In the genomic region with DNA sequence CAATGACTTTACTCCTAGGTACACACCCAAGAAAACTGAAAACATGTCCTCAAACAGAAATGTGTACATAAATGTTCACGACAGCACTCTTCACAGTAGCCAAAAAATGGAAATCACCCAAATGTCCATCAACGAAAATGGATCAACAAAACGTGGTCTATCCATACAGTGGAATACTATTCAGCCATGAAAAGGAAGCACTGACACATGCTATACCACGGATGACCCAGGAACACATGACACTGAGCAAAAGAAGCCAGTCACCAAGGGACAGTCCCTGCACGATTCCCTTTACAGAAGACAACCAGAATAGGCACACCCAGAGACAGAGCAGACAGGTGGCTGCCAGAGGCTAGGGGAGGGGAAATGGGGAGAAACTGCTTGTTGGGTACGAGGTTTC, we compare ENCODE assay signal across 14 cellular contexts. TPM values are rescaled to one million over a fixed set of nuclear protein-coding genes. Genes with fewer than 3 reads are reported as not detected.
DNase-seq lines count a peak whose midpoint lies in the region; ATAC-seq, FAIRE-seq and TF ChIP-seq lines count a peak whose summit lies in the region.
"Had no signal": no experiment of that assay in that cellular context is flagged by ENCODE, and none has a peak within 500 bp of the region (broad histone marks: within the 10 kb centered on the region; RNA-seq: fewer than 3 reads in every experiment).

No MANE protein-coding gene starts in this region.

- DNase-seq in GM12891 (ENCODE audit: insufficient read length, low spot score), result no peak
- DNase-seq in K562 (ENCODE audit: extremely low read depth in 1 of 4, low spot score in 3 of 4), result no peak
- no peak for DNase-seq in mesendoderm
- DNase-seq in NCI-H2081 treated with DMSO at 0.1 percent for 48 hours (lab: John Stamatoyannopoulos, UW), result no peak
- no peak for DNase-seq in A172 (ENCODE audit: low spot score)
- DNase-seq: AML-193; Caco-2; CD8-positive, alpha-beta memory T cell; DMS53; GF-D8 had no signal

- no peak overlapping the region for H3K18ac ChIP-seq in mesendoderm (ENCODE audit: low read length)

- no peak overlapping the region for H2AFZ ChIP-seq in K562 (ENCODE audit: low read depth, low read length)

- intact Hi-C loops in K562 (cut with micrococcal nuclease), result no loop called here

- H2BK5ac ChIP-seq in mesendoderm (ENCODE audit: low read length), result no peak overlapping the region

- peaks cover 0 to 2% of the 10 kb centered on the region in 2 experiments; a peak in 1 of 5 replicates for H3K4me1 ChIP-seq in K562 (replicated peaks in 1 of 2; ENCODE audit: control insufficient read depth in 2 of 2, insufficient read depth in 2 of 2, low read length in 2 of 2)
- H3K4me1 ChIP-seq in mesendoderm (ENCODE audit: control insufficient read depth, low read depth, low read length), result no peaks in the 10 kb centered on the region
- H3K4me1 ChIP-seq: Caco-2 had no signal

- H3K9ac ChIP-seq in K562 (ENCODE audit: insufficient read depth in 1 of 2, low read depth in 2 of 2, low read length in 2 of 2), result no peak overlapping the region
- H3K9ac ChIP-seq in mesendoderm (ENCODE audit: low read length), result no peak overlapping the region
- H3K9ac ChIP-seq: BLaER1 had no signal

- peaks cover 2% of the 10 kb centered on the region for H3K79me1 ChIP-seq in mesendoderm (ENCODE audit: low read length)

- FAIRE-seq in GM12891 (lab: Jason Lieb, UNC), result peak; percentile 55
- FAIRE-seq in K562 (lab: Jason Lieb, UNC), result no peak
- FAIRE-seq: H54 had no signal

- CTCF ChIA-PET in K562 (lab: Yijun Ruan, JAX; ENCODE audit: low intra/inter-chr PET ratio), result no interaction called here

- no peak overlapping the region for H3K56ac ChIP-seq in mesendoderm (ENCODE audit: low read length)

- in situ Hi-C loops in K562 (cut with MboI), result no loop called here

- H4K5ac ChIP-seq in mesendoderm (ENCODE audit: low read length), result no peak overlapping the region

- H3K4me2 ChIP-seq in K562 (ENCODE audit: insufficient read depth, low read length) (no peak overlapping the region), mesendoderm (ENCODE audit: low read length) (no peak overlapping the region)
- H3K4me2 ChIP-seq: BLaER1 had no signal

- H3K27ac ChIP-seq in K562 (ENCODE audit: extremely low read depth, low read depth, low read length) (no peak overlapping the region), mesendoderm (ENCODE audit: low read depth, low read length) (no peak overlapping the region)
- H3K27ac ChIP-seq: BLaER1 had no signal

- H3K79me2 ChIP-seq in K562 (ENCODE audit: control insufficient read depth, insufficient read depth, low read length), result no peaks in the 10 kb centered on the region; the same call in 2 of the 3 replicates
- no peaks in the 10 kb centered on the region for H3K79me2 ChIP-seq in mesendoderm (ENCODE audit: control insufficient read depth, insufficient read depth, low read length)

- no peak overlapping the region for H2BK15ac ChIP-seq in mesendoderm (replicated peaks; ENCODE audit: low read depth)

- WGBS in K562 (ENCODE audit: insufficient coverage, low coverage, missing lambda C conversion rate), result 89% methylated on average over 6 of the region's 6 CpGs
- WGBS in mesendoderm (ENCODE audit: extremely low coverage, insufficient coverage, low lambda C conversion rate), result no CpG with 5 or more reads among the region's 6 CpGs

- no peak overlapping the region for H4K8ac ChIP-seq in mesendoderm (ENCODE audit: low read depth, low read length)

- no peaks in the 10 kb centered on the region for H4K20me1 ChIP-seq in K562 (replicated peaks; ENCODE audit: control insufficient read depth, insufficient read depth, low read length)

- POLR2A ChIA-PET in K562 (lab: Yijun Ruan, JAX), result interaction anchor here (1.6 to 2.2 kb wide), 2 partner anchors 11 to 13 kb away, joined by 4 to 9 read pairs; no protein-coding TSS in a partner anchor

- H3K9me3 ChIP-seq in K562 (replicated peaks; ENCODE audit: control insufficient read depth, insufficient read depth, low read depth, low read length), result peaks cover 11% of the 10 kb centered on the region

- no peak overlapping the region for H3K4ac ChIP-seq in mesendoderm (ENCODE audit: low read depth, low read length)

- BruUV-seq in K562 (replicated peaks; lab: Mats Ljungman, UMichigan), result no TSS peak

- TF ChIP-seq EP300 in K562 (IDR thresholded peaks at IDR 0.05; ENCODE audit: low read length), result no peak

- TF ChIP-seq POLR2A in GM12891 (IDR thresholded peaks at IDR 0.05; ENCODE audit: low read depth, low read length) (no peak), K562 (conservative IDR thresholded peaks at IDR 0.05) (no peak)

- H3K27me3 ChIP-seq in K562 (ENCODE audit: control insufficient read depth in 2 of 2, insufficient read depth in 2 of 2, low read length in 2 of 2), result no peaks in the 10 kb centered on the region
- no peaks in the 10 kb centered on the region for H3K27me3 ChIP-seq in mesendoderm (ENCODE audit: insufficient read depth, low read length, poor library complexity)
- H3K27me3 ChIP-seq: BLaER1 had no signal

- H2BK120ac ChIP-seq in mesendoderm (ENCODE audit: low read depth, low read length), result no peak overlapping the region

- ATAC-seq in K562, result no peak
- ATAC-seq: HCT116 had no signal

- H3K23ac ChIP-seq in mesendoderm (ENCODE audit: low read length), result no peak overlapping the region

- H3K36me3 ChIP-seq in K562 (ENCODE audit: control insufficient read depth, insufficient read depth, low read length) (peaks cover 81% of the 10 kb centered on the region), mesendoderm (ENCODE audit: control insufficient read depth, insufficient read depth, low read length) (peaks cover 12% of the 10 kb centered on the region)

- H2AK5ac ChIP-seq in mesendoderm (ENCODE audit: low read length), result no peak overlapping the region

- H3K4me3 ChIP-seq in K562, result no peak overlapping the region
- H3K4me3 ChIP-seq in mesendoderm (ENCODE audit: low read length), result peak overlapping the region; percentile 15
- H3K4me3 ChIP-seq: BLaER1 had no signal

- TF ChIP-seq CTCF in K562 (IDR thresholded peaks at IDR 0.05 in 2 of 3, conservative IDR thresholded peaks at IDR 0.05 in 1 of 3; ENCODE audit: insufficient read depth in 2 of 3, low read depth in 1 of 3, low read length in 3 of 3), result no peak

- no peaks in the 10 kb centered on the region for H3K9me1 ChIP-seq in K562 (ENCODE audit: control insufficient read depth, insufficient read depth, low read length)

- no peak for TF ChIP-seq RAD21 in K562 (CRISPR knock-in tag; conservative IDR thresholded peaks at IDR 0.05 in 1 of 2, IDR thresholded peaks at IDR 0.05 in 1 of 2)

RNA-seq across cellular contexts. Expression of gene ZNF500, which starts 11.3 kb away (rescaled TPM):
- polyA plus RNA-seq in GM12891 (2012; ENCODE audit: low read depth, missing spikeins), result 2.9 TPM
- total RNA-seq in K562 (2011; cell fraction: chromatin; rRNA removed; ENCODE audit: low replicate concordance), result 16.3 and 42.5 TPM in 2 replicates
- 25.9 and 29.5 TPM in 2 replicates for total RNA-seq in K562 (2011; cell fraction: nucleolus; rRNA removed)
- total RNA-seq in K562 (2011; cell fraction: nucleoplasm; rRNA removed), result 22.4 and 27.7 TPM in 2 replicates
- total RNA-seq in K562 (2014; rRNA removed) (8.5 and 8.9 TPM in 2 replicates), K562 (2014; rRNA removed; fragmentation: Illumina TruSeq; extraction: Trizol) (3.5 and 3.8 TPM in 2 replicates), K562 (2015; rRNA removed; fragmentation: Illumina TruSeq; extraction: Trizol) (5.3 and 8.0 TPM in 2 replicates), K562 (2021) (16.4 and 20.8 TPM in 2 replicates)
- polyA plus RNA-seq in K562 (2011; rRNA removed) (4.5 and 7.4 TPM in 2 replicates), K562 (2014; fragmentation: Illumina TruSeq; extraction: Trizol) (5.3 and 8.5 TPM in 2 replicates), K562 (2014; fragmentation: Nextera tagmentation; extraction: Ambion mirVana) (under 1 TPM; 0.80 to 0.84 TPM), K562 (2014; rRNA removed) (7.0 and 12.1 TPM in 2 replicates)
- 7.7 and 11.0 TPM in 2 replicates for polyA plus RNA-seq in K562 (2011; cell fraction: cytosol; rRNA removed)
- 12.9 and 18.2 TPM in 2 replicates for polyA plus RNA-seq in K562 (2011; cell fraction: nucleus; rRNA removed)
- 5.2 and 7.5 TPM in 2 replicates for polyA plus RNA-seq in K562 (2012)
- polyA minus RNA-seq in K562 (2011; rRNA and poly(A)+ RNA removed), result 4.9 and 5.7 TPM in 2 replicates
- 4.1 and 7.2 TPM in 2 replicates for polyA minus RNA-seq in K562 (2011; cell fraction: cytosol; rRNA and poly(A)+ RNA removed)
- polyA minus RNA-seq in K562 (2011; cell fraction: nucleus; rRNA and poly(A)+ RNA removed), result 5.7 and 7.8 TPM in 2 replicates
- polyA plus RNA-seq in mesendoderm (2013, experiment 1 of 2), result 4.7 TPM
- polyA plus RNA-seq in mesendoderm (2013, experiment 2 of 2), result 4.4 TPM
- 19.8 and 25.1 TPM in 2 replicates for total RNA-seq in A172 (2014; rRNA removed; shearing (Covaris generic))

RNA-seq across cellular contexts. Expression of gene DNAAF8, which starts 21.4 kb away (rescaled TPM):
- polyA plus RNA-seq in GM12891 (2012; ENCODE audit: low read depth, missing spikeins), result 0.13 TPM
- 0.19 TPM in 1 of 2 replicates, not detected in the other for total RNA-seq in K562 (2011; cell fraction: chromatin; rRNA removed; ENCODE audit: low replicate concordance)
- 0.33 and 0.39 TPM in 2 replicates for total RNA-seq in K562 (2011; cell fraction: nucleolus; rRNA removed)
- 0.15 TPM in 2 replicates for total RNA-seq in K562 (2011; cell fraction: nucleoplasm; rRNA removed)
- total RNA-seq in K562 (2014; rRNA removed) (not detected in 2 replicates), K562 (2014; rRNA removed; fragmentation: Illumina TruSeq; extraction: Trizol) (not detected in 2 replicates), K562 (2015; rRNA removed; fragmentation: Illumina TruSeq; extraction: Trizol) (not detected in 2 replicates), K562 (2021) (not detected in 2 replicates)
- polyA plus RNA-seq in K562 (2011; rRNA removed) (0.04 and 0.11 TPM in 2 replicates), K562 (2014; fragmentation: Illumina TruSeq; extraction: Trizol) (0.10 TPM in 1 of 2 replicates, not detected in the other), K562 (2014; fragmentation: Nextera tagmentation; extraction: Ambion mirVana) (not detected), K562 (2014; rRNA removed) (0.12 TPM in 1 of 2 replicates, not detected in the other)
- 0.07 and 0.10 TPM in 2 replicates for polyA plus RNA-seq in K562 (2011; cell fraction: cytosol; rRNA removed)
- 0.07 and 0.40 TPM in 2 replicates for polyA plus RNA-seq in K562 (2011; cell fraction: nucleus; rRNA removed)
- polyA plus RNA-seq in K562 (2012), result 0.16 and 0.26 TPM in 2 replicates
- polyA minus RNA-seq in K562 (2011; rRNA and poly(A)+ RNA removed), result not detected in 2 replicates
- not detected in 2 replicates for polyA minus RNA-seq in K562 (2011; cell fraction: cytosol; rRNA and poly(A)+ RNA removed)
- 0.33 TPM in 1 of 2 replicates, not detected in the other for polyA minus RNA-seq in K562 (2011; cell fraction: nucleus; rRNA and poly(A)+ RNA removed)
- 0.35 TPM for polyA plus RNA-seq in mesendoderm (2013, experiment 1 of 2)
- 0.25 TPM for polyA plus RNA-seq in mesendoderm (2013, experiment 2 of 2)
- total RNA-seq in A172 (2014; rRNA removed; shearing (Covaris generic)), result 1.7 and 5.2 TPM in 2 replicates

RNA-seq across cellular contexts. Expression of gene ANKS3, which starts 21.6 kb away (rescaled TPM):
- 5.0 TPM for polyA plus RNA-seq in GM12891 (2012; ENCODE audit: low read depth, missing spikeins)
- 131 and 242 TPM in 2 replicates for total RNA-seq in K562 (2011; cell fraction: chromatin; rRNA removed; ENCODE audit: low replicate concordance)
- 131 and 135 TPM in 2 replicates for total RNA-seq in K562 (2011; cell fraction: nucleolus; rRNA removed)
- total RNA-seq in K562 (2011; cell fraction: nucleoplasm; rRNA removed), result 120 and 128 TPM in 2 replicates
- total RNA-seq in K562 (2014; rRNA removed) (21.5 and 21.9 TPM in 2 replicates), K562 (2014; rRNA removed; fragmentation: Illumina TruSeq; extraction: Trizol) (8.0 and 12.0 TPM in 2 replicates), K562 (2015; rRNA removed; fragmentation: Illumina TruSeq; extraction: Trizol) (14.8 and 15.6 TPM in 2 replicates), K562 (2021) (22.1 and 25.7 TPM in 2 replicates)
- polyA plus RNA-seq in K562 (2011; rRNA removed) (17.2 and 21.5 TPM in 2 replicates), K562 (2014; fragmentation: Illumina TruSeq; extraction: Trizol) (9.3 and 11.4 TPM in 2 replicates), K562 (2014; fragmentation: Nextera tagmentation; extraction: Ambion mirVana) (under 1 TPM; 0.43 to 0.66 TPM), K562 (2014; rRNA removed) (23.4 and 23.7 TPM in 2 replicates)
- polyA plus RNA-seq in K562 (2011; cell fraction: cytosol; rRNA removed), result 15.2 and 18.4 TPM in 2 replicates
- 68.8 and 84.5 TPM in 2 replicates for polyA plus RNA-seq in K562 (2011; cell fraction: nucleus; rRNA removed)
- polyA plus RNA-seq in K562 (2012), result 11.9 and 13.9 TPM in 2 replicates
- polyA minus RNA-seq in K562 (2011; rRNA and poly(A)+ RNA removed), result 29.5 and 35.6 TPM in 2 replicates
- 11.2 and 13.6 TPM in 2 replicates for polyA minus RNA-seq in K562 (2011; cell fraction: cytosol; rRNA and poly(A)+ RNA removed)
- 34.1 and 41.4 TPM in 2 replicates for polyA minus RNA-seq in K562 (2011; cell fraction: nucleus; rRNA and poly(A)+ RNA removed)
- 6.4 TPM for polyA plus RNA-seq in mesendoderm (2013, experiment 1 of 2)
- polyA plus RNA-seq in mesendoderm (2013, experiment 2 of 2), result 6.7 TPM
- total RNA-seq in A172 (2014; rRNA removed; shearing (Covaris generic)), result 12.0 and 19.6 TPM in 2 replicates

RNA-seq across cellular contexts. Expression of gene SEPTIN12, which starts 32.5 kb away (rescaled TPM):
- polyA plus RNA-seq in GM12891 (2012; ENCODE audit: low read depth, missing spikeins), result not detected
- not detected in 2 replicates for total RNA-seq in K562 (2011; cell fraction: chromatin; rRNA removed; ENCODE audit: low replicate concordance)
- not detected in 2 replicates for total RNA-seq in K562 (2011; cell fraction: nucleolus; rRNA removed)
- total RNA-seq in K562 (2011; cell fraction: nucleoplasm; rRNA removed), result not detected in 2 replicates
- total RNA-seq in K562 (2014; rRNA removed), result not detected in 2 replicates
- total RNA-seq in K562 (2014; rRNA removed; fragmentation: Illumina TruSeq; extraction: Trizol), result not detected in 2 replicates
- total RNA-seq in K562 (2015; rRNA removed; fragmentation: Illumina TruSeq; extraction: Trizol), result not detected in 2 replicates
- total RNA-seq in K562 (2021), result not detected in 2 replicates
- polyA plus RNA-seq in K562 (2011; rRNA removed), result not detected in 2 replicates
- polyA plus RNA-seq in K562 (2011; cell fraction: cytosol; rRNA removed), result not detected in 2 replicates
- 0.21 TPM in 1 of 2 replicates, not detected in the other for polyA plus RNA-seq in K562 (2011; cell fraction: nucleus; rRNA removed)
- polyA plus RNA-seq in K562 (2012), result not detected in 2 replicates
- polyA plus RNA-seq in K562 (2014; fragmentation: Illumina TruSeq; extraction: Trizol), result not detected in 2 replicates
- not detected for polyA plus RNA-seq in K562 (2014; fragmentation: Nextera tagmentation; extraction: Ambion mirVana)
- polyA plus RNA-seq in K562 (2014; rRNA removed), result not detected in 2 replicates
- not detected in 2 replicates for polyA minus RNA-seq in K562 (2011; rRNA and poly(A)+ RNA removed)
- polyA minus RNA-seq in K562 (2011; cell fraction: cytosol; rRNA and poly(A)+ RNA removed), result not detected in 2 replicates
- not detected in 2 replicates for polyA minus RNA-seq in K562 (2011; cell fraction: nucleus; rRNA and poly(A)+ RNA removed)
- polyA plus RNA-seq in mesendoderm (2013, experiment 1 of 2), result 0.07 TPM
- 0.17 TPM for polyA plus RNA-seq in mesendoderm (2013, experiment 2 of 2)
- not detected in 2 replicates for total RNA-seq in A172 (2014; rRNA removed; shearing (Covaris generic))
- total RNA-seq: Caco-2; CD8-positive, alpha-beta memory T cell; HT-29 had no signal
- polyA plus RNA-seq: CD8-positive, alpha-beta memory T cell had no signal

RNA-seq across cellular contexts. Expression of gene SMIM22, which starts 39.5 kb away (rescaled TPM):
- not detected for polyA plus RNA-seq in GM12891 (2012; ENCODE audit: low read depth, missing spikeins)
- total RNA-seq in K562 (2011; cell fraction: chromatin; rRNA removed; ENCODE audit: low replicate concordance), result not detected in 2 replicates
- not detected in 2 replicates for total RNA-seq in K562 (2011; cell fraction: nucleolus; rRNA removed)
- not detected in 2 replicates for total RNA-seq in K562 (2011; cell fraction: nucleoplasm; rRNA removed)
- total RNA-seq in K562 (2014; rRNA removed) (not detected in 2 replicates), K562 (2014; rRNA removed; fragmentation: Illumina TruSeq; extraction: Trizol) (not detected in 2 replicates), K562 (2015; rRNA removed; fragmentation: Illumina TruSeq; extraction: Trizol) (not detected in 2 replicates), K562 (2021) (not detected in 2 replicates)
- polyA plus RNA-seq in K562 (2011; rRNA removed) (not detected in 2 replicates), K562 (2014; fragmentation: Illumina TruSeq; extraction: Trizol) (not detected in 2 replicates), K562 (2014; fragmentation: Nextera tagmentation; extraction: Ambion mirVana) (not detected), K562 (2014; rRNA removed) (not detected in 2 replicates)
- polyA plus RNA-seq in K562 (2011; cell fraction: cytosol; rRNA removed), result 0.97 TPM in 1 of 2 replicates, not detected in the other
- not detected in 2 replicates for polyA plus RNA-seq in K562 (2011; cell fraction: nucleus; rRNA removed)
- polyA plus RNA-seq in K562 (2012), result 0.42 TPM in 1 of 2 replicates, not detected in the other
- polyA minus RNA-seq in K562 (2011; rRNA and poly(A)+ RNA removed), result not detected in 2 replicates
- not detected in 2 replicates for polyA minus RNA-seq in K562 (2011; cell fraction: cytosol; rRNA and poly(A)+ RNA removed)
- polyA minus RNA-seq in K562 (2011; cell fraction: nucleus; rRNA and poly(A)+ RNA removed), result not detected in 2 replicates
- 0.52 TPM for polyA plus RNA-seq in mesendoderm (2013, experiment 1 of 2)
- 0.52 TPM for polyA plus RNA-seq in mesendoderm (2013, experiment 2 of 2)
- total RNA-seq in A172 (2014; rRNA removed; shearing (Covaris generic)), result not detected in 2 replicates
- total RNA-seq: Caco-2; CD8-positive, alpha-beta memory T cell had no signal
- polyA plus RNA-seq: CD8-positive, alpha-beta memory T cell had no signal
